ENCODE assay signal across 8 cellular contexts in genomic region chr1:235367000-235367908, GRCh38. TPM values are rescaled to one million over a fixed set of nuclear protein-coding genes. Genes with fewer than 3 reads are reported as not detected.
DNase-seq lines count a peak whose midpoint lies in the region; ATAC-seq, FAIRE-seq and TF ChIP-seq lines count a peak whose summit lies in the region.

TBCE (plus strand) TSS chr1:235367427; CDS start chr1:235380050, 12,623 bp downstream.

- H3K27me3 ChIP-seq in ascending aorta, result no peaks in the 10 kb centered on the region
- no peaks in the 10 kb centered on the region for H3K27me3 ChIP-seq in right atrium auricular region
- no peaks in the 10 kb centered on the region for H3K27me3 ChIP-seq in psoas muscle (ENCODE audit: insufficient read depth in 3 of 3, low read length in 2 of 3)

- H3K4me1 ChIP-seq in ascending aorta (peaks cover 0 to 5% of the 10 kb centered on the region in 2 donors), right atrium auricular region (peaks cover 0 to 7% of the 10 kb centered on the region in 2 donors), psoas muscle (no peaks in the 10 kb centered on the region)

- H3K36me3 Mint-ChIP-seq in T-helper 2 cell treated with Interferon-gamma antibody and Interleukin-4, amounts not matched to agents 5 μg/mL and 100 μg/mL, for 36 hours (ENCODE audit: low read depth), result peaks cover 3% of the 10 kb centered on the region

- H3K4me3 ChIP-seq in ascending aorta (peak within 1 kb of the TSS; percentile 68 to 77), right atrium auricular region (peak within 1 kb of the TSS; percentile 58 to 73), psoas muscle (peak within 1 kb of the TSS; percentile 78)

- H3K4me1 Mint-ChIP-seq in T-helper 2 cell treated with Interferon-gamma antibody and Interleukin-4, amounts not matched to agents 5 μg/mL and 100 μg/mL, for 36 hours (ENCODE audit: low read depth), result peaks cover 20% of the 10 kb centered on the region

- H3K27ac ChIP-seq in ascending aorta, result peak within 1 kb of the TSS; percentile 68 to 70
- H3K27ac ChIP-seq in right atrium auricular region, result peak within 1 kb of the TSS; percentile 72 to 83
- peak within 1 kb of the TSS; percentile 87 for H3K27ac ChIP-seq in psoas muscle

- H3K36me3 ChIP-seq in ascending aorta (peaks cover 0 to 6% of the 10 kb centered on the region in 2 donors), right atrium auricular region (no peaks in the 10 kb centered on the region), psoas muscle (ENCODE audit: insufficient read depth in 1 of 2, low read depth in 1 of 2) (no peaks in the 10 kb centered on the region)

- intact Hi-C loops in ascending aorta (cut with DNase I) (loop anchor here (1.0 to 2.0 kb wide), 4 partner anchors 39 to 206 kb away; partner anchors contain the start of genes ARID4B, B3GALNT2, GGPS1 and RBM34), psoas muscle (cut with DNase I) (loop anchor here (2.0 to 10.0 kb wide), 4 partner anchors 35 to 115 kb away; partner anchors contain the start of genes ARID4B (in 1 of the 2) and GGPS1 (in 1 of the 2))

- 0 to 1% (median 0%) methylated on average over 37 to 38 of the region's 38 CpGs for WGBS in psoas muscle, 3 donors

- H3K9me3 ChIP-seq in ascending aorta, result no peaks in the 10 kb centered on the region
- H3K9me3 ChIP-seq in right atrium auricular region, result no peaks in the 10 kb centered on the region
- H3K9me3 ChIP-seq in psoas muscle, result no peaks in the 10 kb centered on the region

- H3K4me3 Mint-ChIP-seq in T-helper 2 cell treated with Interferon-gamma antibody and Interleukin-4, amounts not matched to agents 5 μg/mL and 100 μg/mL, for 36 hours, result peak within 1 kb of the TSS; percentile 99

- FAIRE-seq in urothelium cell line (lab: Jason Lieb, UNC), result peak; percentile 55

- H3K27ac Mint-ChIP-seq in T-helper 2 cell treated with Interferon-gamma antibody and Interleukin-4, amounts not matched to agents 5 μg/mL and 100 μg/mL, for 36 hours, result peak within 1 kb of the TSS; percentile 94

- DNase-seq in NCI-H187 (lab: John Stamatoyannopoulos, UW) (peak; percentile 75 to 81), ascending aorta (ENCODE audit: low spot score in 2 of 2) (peak; percentile 86 to 99), right atrium auricular region (ENCODE audit: low spot score) (peak; percentile 96), psoas muscle (peak; percentile 97 to 98), urothelium cell line (ENCODE audit: low spot score) (peak; percentile 98)
- DNase-seq in T-helper 2 cell treated with Interferon-gamma antibody and Interleukin-4, amounts not matched to agents 5 μg/mL and 100 μg/mL, for 36 hours (ENCODE audit: low spot score), result peak; percentile 93

- ATAC-seq in GM18499 (IDR thresholded peaks at IDR 0.05; ENCODE audit: insufficient read depth, unreplicated experiment), result peak; percentile 97
- peak; percentile 100 for ATAC-seq in HG02938 (IDR thresholded peaks at IDR 0.05; ENCODE audit: unreplicated experiment)
- ATAC-seq in psoas muscle, result peak; percentile 99 to 100 (median 100)

- peak in 1 of 3 experiments; percentile 16 for TF ChIP-seq CTCF in ascending aorta (IDR thresholded peaks at IDR 0.05)
- no peak for TF ChIP-seq CTCF in right atrium auricular region (IDR thresholded peaks at IDR 0.05)
- TF ChIP-seq CTCF in psoas muscle (IDR thresholded peaks at IDR 0.05), result no peak

- H3K27me3 Mint-ChIP-seq in T-helper 2 cell treated with Interferon-gamma antibody and Interleukin-4, amounts not matched to agents 5 μg/mL and 100 μg/mL, for 36 hours (ENCODE audit: low read depth), result no peaks in the 10 kb centered on the region

- H3K9me3 Mint-ChIP-seq in T-helper 2 cell treated with Interferon-gamma antibody and Interleukin-4, amounts not matched to agents 5 μg/mL and 100 μg/mL, for 36 hours, result no peaks in the 10 kb centered on the region

RNA-seq across cellular contexts. Expression of gene TBCE, which starts in this region (rescaled TPM):
- total RNA-seq in ascending aorta (67.8 TPM), right atrium auricular region (10 to 100 TPM; 15.4 to 18.0 TPM), psoas muscle (10 to 100 TPM; 20.6 to 26.8 (median 24.1) TPM)
- polyA plus RNA-seq in psoas muscle, result 10 to 100 TPM; 32.7 to 41.5 (median 34.8) TPM

Comparison
In these comparisons a context has a peak if more than half of its experiments do, and no peak if none do; other contexts are left out.
1. Peak in every context shown above with its lines: DNase-seq, ATAC-seq, H3K4me3 ChIP-seq and H3K27ac ChIP-seq.